Comparison of ENCODE assay signal across 19 cellular contexts in genomic region chr4:47466061-47466785, GRCh38.
"Had no signal": no experiment of that assay in that cellular context is flagged by ENCODE, and none has a peak within 500 bp of the region (broad histone marks: within the 10 kb centered on the region; RNA-seq: fewer than 3 reads in every experiment).

No MANE protein-coding gene starts in this region.

- H2AFZ ChIP-seq: hepatocyte had no signal

- H3K9me3 ChIP-seq: left lung, ovary, right lobe of liver had no signal

- H3K27ac Mint-ChIP-seq: activated CD4-positive, alpha-beta T cell treated with anti-CD3 and anti-CD28 coated beads, Interleukin-2, amount 10 ng/mL, durations not matched to agents 7 days and 5 days had no signal

- H3K27ac ChIP-seq: brain microvascular endothelial cell, dorsolateral prefrontal cortex, hepatocyte, left lung, ovary, right lobe of liver had no signal

- H3K36me3 ChIP-seq: brain microvascular endothelial cell, left lung, ovary, right lobe of liver had no signal

- H3K27me3 ChIP-seq: brain microvascular endothelial cell, dorsolateral prefrontal cortex, hepatocyte, left lung, ovary, right lobe of liver had no signal

- DNase-seq: activated CD4-positive, alpha-beta T cell treated with anti-CD3 and anti-CD28 coated beads, Interleukin-2, amount 10 ng/mL, durations not matched to agents 7 days and 5 days; activated CD8-positive, alpha-beta memory T cell treated with anti-CD3 and anti-CD28 coated beads, Interleukin-2, amount 50 U/mL, for 4 hours; activated effector memory CD4-positive, alpha-beta T cell treated with anti-CD3 and anti-CD28 coated beads, Interleukin-2, amount 50 U/mL, for 16 hours; activated naive CD4-positive, alpha-beta T cell treated with anti-CD3 and anti-CD28 coated beads, Interleukin-2, amount 50 U/mL, for 16 hours; activated T-cell treated with anti-CD3 and anti-CD28 coated beads, Interleukin-2, amount 50 U/mL, for 48 hours; aorta; brain microvascular endothelial cell; central memory CD4-positive, alpha-beta T cell; dorsolateral prefrontal cortex; foreskin fibroblast; left lung; ovary; right lobe of liver; stimulated activated CD4-positive, alpha-beta T cell treated with anti-CD3 and anti-CD28 coated beads, Interleukin-4, amount 100 ng/mL, for 4 hours; stimulated activated naive CD4-positive, alpha-beta T cell; T-helper 1 cell; T1000 had no signal

- H3K4me2 ChIP-seq: hepatocyte had no signal

- H3K4me3 Mint-ChIP-seq: activated CD4-positive, alpha-beta T cell treated with anti-CD3 and anti-CD28 coated beads, Interleukin-2, amount 10 ng/mL, durations not matched to agents 7 days and 5 days had no signal

- H3K9me3 Mint-ChIP-seq: activated CD4-positive, alpha-beta T cell treated with anti-CD3 and anti-CD28 coated beads, Interleukin-2, amount 10 ng/mL, durations not matched to agents 7 days and 5 days had no signal

- H3K4me3 ChIP-seq: dorsolateral prefrontal cortex, hepatocyte, left lung, ovary, right lobe of liver had no signal

- ATAC-seq: activated CD4-positive, CD25-positive, alpha-beta regulatory T cell treated with anti-CD3 and anti-CD28 coated beads, Interleukin-2, amount 50 U/mL, for 24 hours; left lung; right lobe of liver had no signal
